In genomic region chr6:3333263-3333662, GRCh38 we compare ENCODE assay signal across 14 cellular contexts.
DNase-seq lines count a peak whose midpoint lies in the region; ATAC-seq lines count a peak whose summit lies in the region.
"Had no signal": no experiment of that assay in that cellular context is flagged by ENCODE, and none has a peak within 500 bp of the region (broad histone marks: within the 10 kb centered on the region; RNA-seq: fewer than 3 reads in every experiment).

No MANE protein-coding gene starts in this region.

- POLR2A ChIA-PET in T-cell (lab: Charles Lee) = no interaction called here

- no peak overlapping the region for H3K4me3 Mint-ChIP-seq in natural killer cell treated with Interleukin-12 subunit alpha and Interleukin-12 subunit beta and Interleukin-15 and Interleukin-18, amount 100 ng/mL, for 72 hours
- H3K4me3 Mint-ChIP-seq in T-cell = no peak overlapping the region
- H3K4me3 Mint-ChIP-seq: CD4-positive, alpha-beta T cell had no signal

- H3K36me3 Mint-ChIP-seq in natural killer cell treated with Interleukin-12 subunit alpha and Interleukin-12 subunit beta and Interleukin-15 and Interleukin-18, amount 100 ng/mL, for 72 hours = no peaks in the 10 kb centered on the region
- H3K36me3 Mint-ChIP-seq in T-cell = no peaks in the 10 kb centered on the region

- H3K27me3 Mint-ChIP-seq in natural killer cell treated with Interleukin-12 subunit alpha and Interleukin-12 subunit beta and Interleukin-15 and Interleukin-18, amount 100 ng/mL, for 72 hours = peaks cover 12 to 29% of the 10 kb centered on the region in 2 donors
- peaks cover 3 to 4% of the 10 kb centered on the region in 2 donors for H3K27me3 Mint-ChIP-seq in T-cell
- H3K27me3 Mint-ChIP-seq: CD4-positive, alpha-beta T cell had no signal

- H3K9me3 Mint-ChIP-seq in natural killer cell treated with Interleukin-12 subunit alpha and Interleukin-12 subunit beta and Interleukin-15 and Interleukin-18, amount 100 ng/mL, for 72 hours = no peaks in the 10 kb centered on the region
- H3K9me3 Mint-ChIP-seq in T-cell = no peaks in the 10 kb centered on the region
- H3K9me3 Mint-ChIP-seq: CD4-positive, alpha-beta T cell had no signal

- peak; percentile 77 for ATAC-seq in GM18868 (IDR thresholded peaks at IDR 0.05; ENCODE audit: unreplicated experiment)
- ATAC-seq in GM21723 (IDR thresholded peaks at IDR 0.05; ENCODE audit: unreplicated experiment) = peak; percentile 70
- peak; percentile 56 for ATAC-seq in HG03280 (IDR thresholded peaks at IDR 0.05; ENCODE audit: unreplicated experiment)
- peak; percentile 43 to 71 for ATAC-seq in natural killer cell treated with Interleukin-12 subunit alpha and Interleukin-12 subunit beta and Interleukin-15 and Interleukin-18, amount 100 ng/mL, for 72 hours
- ATAC-seq in left cardiac atrium = no peak
- ATAC-seq in T-cell (replicated peaks in 1 of 4) = no peak

- H3K4me1 Mint-ChIP-seq in natural killer cell treated with Interleukin-12 subunit alpha and Interleukin-12 subunit beta and Interleukin-15 and Interleukin-18, amount 100 ng/mL, for 72 hours (ENCODE audit: low read depth in 2 of 2) = peaks cover 9 to 21% of the 10 kb centered on the region in 2 donors
- H3K4me1 Mint-ChIP-seq in T-cell = peaks cover 11 to 22% (median 15%) of the 10 kb centered on the region in 3 donors

- CTCF ChIA-PET in T-cell (lab: Charles Lee) = no interaction called here

- no peak overlapping the region for H3K27ac Mint-ChIP-seq in natural killer cell treated with Interleukin-12 subunit alpha and Interleukin-12 subunit beta and Interleukin-15 and Interleukin-18, amount 100 ng/mL, for 72 hours
- H3K27ac Mint-ChIP-seq in T-cell = no peak overlapping the region
- H3K27ac Mint-ChIP-seq: CD4-positive, alpha-beta T cell had no signal

- DNase-seq in natural killer cell treated with Interleukin-12 subunit alpha and Interleukin-12 subunit beta and Interleukin-15 and Interleukin-18, amount 100 ng/mL, for 72 hours (ENCODE audit: low spot score) = no peak
- DNase-seq in pons (ENCODE audit: low spot score) (no peak), left cardiac atrium (no peak), T-cell (no peak)
- DNase-seq in activated CD4-positive, alpha-beta T cell treated with anti-CD3 and anti-CD28 coated beads, Interleukin-2, amount 50 U/mL, for 4 hours = no peak
- DNase-seq: activated naive CD4-positive, alpha-beta T cell treated with anti-CD3 and anti-CD28 coated beads, Interleukin-2, amount 50 U/mL, for 16 hours; CD4-positive, alpha-beta T cell; colonic mucosa; GOT3; kidney; NCI-H1105 treated with DMSO at 0.1 percent for 48 hours had no signal

- intact Hi-C loops in left cardiac atrium (cut with DNase I) = no loop called here

Comparison
In these comparisons a context has a peak if more than half of its experiments do, and no peak if none do; other contexts are left out.
1. ATAC-seq: peak in GM18868 (single experiment), GM21723 (single experiment), HG03280 (single experiment) and natural killer cell treated with Interleukin-12 subunit alpha and Interleukin-12 subunit beta and Interleukin-15 and Interleukin-18, amount 100 ng/mL, for 72 hours (2 of 2); none in left cardiac atrium (0 of 2) and T-cell (0 of 4).